In the genomic region with DNA sequence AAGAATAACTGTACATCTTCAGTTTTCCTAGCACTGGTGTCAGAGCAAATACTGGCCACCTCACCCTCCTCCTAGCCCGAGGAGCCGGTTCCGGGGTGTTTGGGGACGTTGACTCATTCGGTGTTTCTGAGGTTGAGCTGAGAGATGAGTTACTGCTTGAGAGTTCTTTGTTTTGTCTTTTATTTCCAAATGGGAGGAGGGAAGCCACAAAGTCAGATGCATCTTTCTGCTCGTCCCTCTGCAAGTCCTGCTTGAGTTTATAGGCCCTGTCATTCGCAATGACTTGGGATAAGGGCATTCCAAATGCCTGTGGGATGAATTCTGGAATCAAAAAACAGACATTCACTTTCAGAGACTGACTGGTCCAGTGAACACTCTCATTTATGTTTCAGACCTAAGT, we compare ENCODE assay signal across 15 cellular contexts.
DNase-seq lines count a peak whose midpoint lies in the region; ATAC-seq and TF ChIP-seq lines count a peak whose summit lies in the region.
"Had no signal": no experiment of that assay in that cellular context is flagged by ENCODE, and none has a peak within 500 bp of the region (broad histone marks: within the 10 kb centered on the region; RNA-seq: fewer than 3 reads in every experiment).

No MANE protein-coding gene starts in this region.

- H3K27me3 ChIP-seq in RWPE2 (ENCODE audit: insufficient read depth, poor library complexity, severe bottlenecking) = no peaks in the 10 kb centered on the region
- H3K27me3 ChIP-seq: transverse colon had no signal

- H3K4me1 ChIP-seq in RWPE2 (ENCODE audit: insufficient read depth, poor library complexity, severe bottlenecking) = peaks cover 8% of the 10 kb centered on the region
- H3K4me1 ChIP-seq: transverse colon had no signal

- intact Hi-C loops in head of caudate nucleus (cut with DNase I) = no loop called here

- H3K9me3 ChIP-seq in RWPE2 (ENCODE audit: severe bottlenecking) = no peaks in the 10 kb centered on the region
- H3K9me3 ChIP-seq: transverse colon had no signal

- H3K4me3 ChIP-seq in RWPE2 (ENCODE audit: severe bottlenecking) (no peak overlapping the region), fibroblast of mammary gland (ENCODE audit: control insufficient read depth, low read depth, low read length) (no peak overlapping the region)
- H3K4me3 ChIP-seq: transverse colon had no signal

- no peak for TF ChIP-seq CTCF in RWPE2 (IDR thresholded peaks at IDR 0.05; ENCODE audit: poor library complexity, severe bottlenecking)
- TF ChIP-seq CTCF in fibroblast of mammary gland (conservative IDR thresholded peaks at IDR 0.05; ENCODE audit: control insufficient read depth, insufficient read depth, low read depth, low read length) = no peak

- H3K36me3 ChIP-seq in RWPE2 (ENCODE audit: low read depth) = no peaks in the 10 kb centered on the region
- H3K36me3 ChIP-seq: transverse colon had no signal

- peak; percentile 62 for ATAC-seq in GM19463 (IDR thresholded peaks at IDR 0.05; ENCODE audit: unreplicated experiment)
- ATAC-seq in RWPE2 (ENCODE audit: low read depth) = peak; percentile 82
- ATAC-seq in HG02571 (IDR thresholded peaks at IDR 0.05; ENCODE audit: unreplicated experiment) = no peak
- ATAC-seq in GM19452 (IDR thresholded peaks at IDR 0.05; ENCODE audit: unreplicated experiment) = no peak

- peak overlapping the region; percentile 46 for H3K27ac ChIP-seq in RWPE2 (ENCODE audit: poor library complexity, severe bottlenecking)
- H3K27ac ChIP-seq: transverse colon had no signal

- DNase-seq in AG08396 (ENCODE audit: low spot score) (peak; percentile 22), RWPE2 (ENCODE audit: low spot score) (no peak), fibroblast of mammary gland (ENCODE audit: low read depth) (peak; percentile 72), head of caudate nucleus (no peak), iPS-NIHi11 (ENCODE audit: low spot score) (no peak)
- DNase-seq: activated CD4-positive, alpha-beta T cell treated with anti-CD3 and anti-CD28 coated beads, Interleukin-2, amount 10 ng/mL, durations not matched to agents 24 days and 14 days; effector CD8-positive, alpha-beta T cell; islet precursor cell; NCI-H2029 treated with DMSO at 0.1 percent for 48 hours; NCI-H748 treated with DMSO at 0.1 percent for 48 hours; posterior cingulate gyrus; transverse colon had no signal

Comparison
In these comparisons a context has a peak if more than half of its experiments do, and no peak if none do; other contexts are left out.
1. DNase-seq: peak in AG08396 (single experiment) and fibroblast of mammary gland (single experiment); none in RWPE2 (single experiment), head of caudate nucleus (0 of 42) and iPS-NIHi11 (single experiment).
2. ATAC-seq: peak in GM19463 (single experiment) and RWPE2 (single experiment); none in HG02571 (single experiment) and GM19452 (single experiment).